19 cellular contexts compared by ENCODE assay signal in genomic region chr7:31368620-31369019, GRCh38. TPM values are rescaled to one million over a fixed set of nuclear protein-coding genes. Genes with fewer than 3 reads are reported as not detected.
A peak's percentile ranks its signal among the peaks of the same experiment; 100 is the strongest.
DNase-seq lines count a peak whose midpoint lies in the region; ATAC-seq, FAIRE-seq and TF ChIP-seq lines count a peak whose summit lies in the region.
"Had no signal": no experiment of that assay in that cellular context is flagged by ENCODE, and none has a peak within 500 bp of the region (broad histone marks: within the 10 kb centered on the region; RNA-seq: fewer than 3 reads in every experiment).

No MANE protein-coding gene starts in this region.

- H3K23me2 ChIP-seq in H1 (ENCODE audit: low read depth, low read length): no peaks in the 10 kb centered on the region

- no peak overlapping the region for H4K5ac ChIP-seq in H1 (ENCODE audit: insufficient read length, low read depth, low read length)

- intact Hi-C loops in upper lobe of right lung (cut with DNase I): no loop called here

- H2AK5ac ChIP-seq in H1 (ENCODE audit: low read depth, low read length): no peak overlapping the region

- WGBS in H1 (ENCODE audit: extremely low coverage in 1 of 2, insufficient coverage in 1 of 2, insufficient read length in 1 of 2, insufficient replicate concordance in 2 of 2, low coverage in 1 of 2, low lambda C conversion rate in 2 of 2, missing lambda C conversion rate in 1 of 2), 2 experiments: 73% methylated on average over 10 of the region's 10 CpGs; no CpG with 5 or more reads in 1 of the 2 experiments

- H2AFZ ChIP-seq in H1 (ENCODE audit: low read length): no peak overlapping the region; the same call in 1 of the 2 replicates
- H2AFZ ChIP-seq: GM23248 had no signal

- H2BK15ac ChIP-seq in H1 (ENCODE audit: low read length): 0 out of 2 replicates have a peak overlapping the region, but pooled peaks have one; percentile 10

- H3K79me1 ChIP-seq in H1 (ENCODE audit: low read depth, low read length): no peaks in the 10 kb centered on the region

- H3K27ac ChIP-seq in H1 (ENCODE audit: low read depth, low read length) (no peak overlapping the region), upper lobe of right lung (no peak overlapping the region), caudate nucleus (ENCODE audit: low read depth, low read length) (no peak overlapping the region), WERI-Rb-1 (no peak overlapping the region)
- H3K27ac ChIP-seq: GM23248 had no signal

- H3K36me3 ChIP-seq in H1 (ENCODE audit: control insufficient read depth in 2 of 4, insufficient read depth in 4 of 4, low read length in 3 of 4): no peaks in the 10 kb centered on the region
- H3K36me3 ChIP-seq in upper lobe of right lung: no peaks in the 10 kb centered on the region
- H3K36me3 ChIP-seq in WERI-Rb-1: no peaks in the 10 kb centered on the region

- H3K9ac ChIP-seq in H1 (replicated peaks in 1 of 4; ENCODE audit: extremely low read depth in 1 of 4, low read depth in 3 of 4, low read length in 3 of 4): no peak overlapping the region
- H3K9ac ChIP-seq: GM23248 had no signal

- H4K20me1 ChIP-seq in H1 (replicated peaks in 1 of 2; ENCODE audit: control insufficient read depth in 1 of 2, insufficient read depth in 2 of 2, low read length in 2 of 2): no peaks in the 10 kb centered on the region

- no peak for TF ChIP-seq RAD21 in H1 (IDR thresholded peaks at IDR 0.05 in 1 of 2, conservative IDR thresholded peaks at IDR 0.05 in 1 of 2; ENCODE audit: low read depth in 2 of 2, low read length in 2 of 2)

- DNase-seq in NCI-H1417 (lab: John Stamatoyannopoulos, UW) (peak; percentile 58 to 76 (median 72)), NCI-H1417 treated with DMSO at 0.1 percent for 48 hours (lab: John Stamatoyannopoulos, UW) (no peak), NCI-H345 (lab: John Stamatoyannopoulos, UW) (peak; percentile 73), H1 (ENCODE audit: low read depth in 1 of 2, low spot score in 2 of 2) (no peak), upper lobe of right lung (no peak), HK-2 (ENCODE audit: unreplicated experiment) (no peak), caudate nucleus (lab: John Stamatoyannopoulos, UW) (no peak), WERI-Rb-1 (no peak)
- DNase-seq: 8988T; CD4-positive, alpha-beta memory T cell; GM23248; KBM-7; NCI-H1694 treated with DMSO at 0.1 percent for 48 hours; NCI-H2171; NK-92 treated with Interleukin-12 subunit alpha and Interleukin-12 subunit beta, amount 100 ng/mL, for 24 hours had no signal

- H2BK20ac ChIP-seq in H1 (ENCODE audit: low read length): no peak overlapping the region

- H2BK12ac ChIP-seq in H1 (ENCODE audit: low read depth, low read length): no peak overlapping the region

- H3K27me3 ChIP-seq in H1 (replicated peaks in 1 of 4; ENCODE audit: control insufficient read depth in 3 of 4, extremely low read depth in 1 of 4, insufficient read depth in 3 of 4, low read length in 3 of 4) (peaks cover 0 to 7% (median 2%) of the 10 kb centered on the region in 4 experiments; a peak in 4 of 7 replicates), upper lobe of right lung (no peaks in the 10 kb centered on the region), WERI-Rb-1 (ENCODE audit: insufficient read depth, low read depth, severe bottlenecking) (peaks cover 35% of the 10 kb centered on the region)

- CTCF ChIA-PET in H1 (lab: Charles Lee; ENCODE audit: partially characterized antibody): interaction anchor here (0.8 to 6.2 kb wide), 7 partner anchors 32 to 295 kb away, joined by 3 to 41 read pairs (median 3); no protein-coding TSS in a partner anchor

- H3K79me2 ChIP-seq in H1 (ENCODE audit: control insufficient read depth in 1 of 2, insufficient read depth in 2 of 2, low read length in 2 of 2): no peaks in the 10 kb centered on the region

- no peak overlapping the region for H2BK120ac ChIP-seq in H1 (replicated peaks; ENCODE audit: low read depth, low read length)

- peak; percentile 55 for ATAC-seq in upper lobe of right lung

- no peak overlapping the region for H3K4me2 ChIP-seq in H1 (ENCODE audit: insufficient read depth in 1 of 2, low read depth in 2 of 2, low read length in 2 of 2)

- no peak for TF ChIP-seq EP300 in H1 (IDR thresholded peaks at IDR 0.05; ENCODE audit: borderline replicate concordance in 1 of 2, low read depth in 2 of 2, low read length in 2 of 2)

- H4K8ac ChIP-seq in H1 (ENCODE audit: extremely low read depth, insufficient read depth, low read length): no peak overlapping the region; the same call in 1 of the 2 replicates

- no peak overlapping the region for H3K14ac ChIP-seq in H1 (ENCODE audit: insufficient read length)

- H3K9me3 ChIP-seq in H1 (ENCODE audit: insufficient read depth in 2 of 2, low read depth in 1 of 2, low read length in 1 of 2) (no peaks in the 10 kb centered on the region), upper lobe of right lung (no peaks in the 10 kb centered on the region), WERI-Rb-1 (ENCODE audit: severe bottlenecking) (no peaks in the 10 kb centered on the region)

- POLR2A ChIA-PET in H1 (lab: Charles Lee; ENCODE audit: partially characterized antibody): no interaction called here

- peak overlapping the region; percentile 55 for H4K91ac ChIP-seq in H1 (replicated peaks; ENCODE audit: insufficient read length, low read length)

- TF ChIP-seq CTCF in H1 (IDR thresholded peaks at IDR 0.05; ENCODE audit: control extremely low read depth in 1 of 3, insufficient read depth in 1 of 3, low read depth in 1 of 3, low read length in 3 of 3): no peak
- no peak for TF ChIP-seq CTCF in upper lobe of right lung (IDR thresholded peaks at IDR 0.05)
- TF ChIP-seq CTCF in WERI-Rb-1 (IDR thresholded peaks at IDR 0.05; ENCODE audit: low read depth, low read length): no peak

- H3K4ac ChIP-seq in H1 (replicated peaks; ENCODE audit: insufficient read length, low read depth, low read length): no peak overlapping the region

- no peak overlapping the region for H3K18ac ChIP-seq in H1 (ENCODE audit: extremely low read depth, low read length)

- no peak for FAIRE-seq in H1 (lab: Jason Lieb, UNC)
- FAIRE-seq: GM12892 had no signal

- H3K56ac ChIP-seq in H1 (replicated peaks; ENCODE audit: insufficient read length, low read depth, low read length): no peak overlapping the region

- no peak overlapping the region for H3K23ac ChIP-seq in H1 (ENCODE audit: insufficient read length)

- H3K4me1 ChIP-seq in H1 (replicated peaks in 1 of 4; ENCODE audit: control insufficient read depth in 3 of 4, insufficient read depth in 4 of 4, low read length in 3 of 4) (peaks cover 0 to 4% (median 0%) of the 10 kb centered on the region in 4 experiments; a peak in 2 of 7 replicates), upper lobe of right lung (no peaks in the 10 kb centered on the region)

- no peak overlapping the region for H2BK5ac ChIP-seq in H1 (ENCODE audit: low read depth, low read length)

- no peak for TF ChIP-seq POLR2A in H1 (IDR thresholded peaks at IDR 0.05; ENCODE audit: control extremely low read depth in 1 of 2, low read depth in 2 of 2, low read length in 2 of 2)

- H3K4me3 ChIP-seq in H1 (ENCODE audit: extremely low read depth in 1 of 4, insufficient read depth in 2 of 4, low read depth in 3 of 4, low read length in 4 of 4) (no peak overlapping the region), upper lobe of right lung (no peak overlapping the region), WERI-Rb-1 (ENCODE audit: low read depth, low read length) (no peak overlapping the region)
- H3K4me3 ChIP-seq: GM23248 had no signal

TF ChIP-seq in H1, 55 proteins besides CTCF, POLR2A, EP300 and RAD21:
- TF ChIP-seq E2F6 (IDR thresholded peaks at IDR 0.05) (peak; percentile 73), ATF3 (IDR thresholded peaks at IDR 0.05; ENCODE audit: insufficient read depth, low read depth, low read length) (no peak)

RNA-seq across cellular contexts. Expression of gene NEUROD6, which starts 28.1 kb away (rescaled TPM):
- not detected in 2 replicates for total RNA-seq in H1 (2021; fragmentation: NEBNext Ultra II Directional; extraction: Animal tissue kit (Norgen Biotek cat#: 25700))
- polyA plus RNA-seq in H1 (2011; rRNA removed): not detected in 2 replicates
- polyA plus RNA-seq in H1 (2011; cell fraction: cytosol; rRNA removed): not detected
- not detected for polyA plus RNA-seq in H1 (2011; cell fraction: nucleus; rRNA removed)
- not detected in 4 replicates for polyA plus RNA-seq in H1 (2012, experiment 1 of 2)
- not detected for polyA plus RNA-seq in H1 (2012, experiment 2 of 2)
- polyA plus RNA-seq in H1 (2013, experiment 1 of 2): not detected
- polyA plus RNA-seq in H1 (2013, experiment 2 of 2): not detected
- not detected in 2 replicates for polyA minus RNA-seq in H1 (2011; rRNA and poly(A)+ RNA removed)
- not detected for polyA minus RNA-seq in H1 (2011; cell fraction: cytosol; rRNA and poly(A)+ RNA removed)
- polyA minus RNA-seq in H1 (2011; cell fraction: nucleus; rRNA and poly(A)+ RNA removed): not detected
- total RNA-seq in upper lobe of right lung: not detected
- total RNA-seq: CD4-positive, alpha-beta memory T cell; GM23248; NCI-H460; OCI-LY7 had no signal
- polyA plus RNA-seq: BJ; CD4-positive, alpha-beta memory T cell; GM23248 had no signal

Comparison
In these comparisons a context has a peak if more than half of its experiments do, and no peak if none do; other contexts are left out.
1. DNase-seq: peak in NCI-H1417 (3 of 3) and NCI-H345 (single experiment); none in NCI-H1417 treated with DMSO at 0.1 percent for 48 hours (single experiment), H1 (0 of 2), upper lobe of right lung (single experiment), HK-2 (single experiment), caudate nucleus (0 of 61) and WERI-Rb-1 (single experiment).